27 cellular contexts compared by ENCODE assay signal in the genomic region with DNA sequence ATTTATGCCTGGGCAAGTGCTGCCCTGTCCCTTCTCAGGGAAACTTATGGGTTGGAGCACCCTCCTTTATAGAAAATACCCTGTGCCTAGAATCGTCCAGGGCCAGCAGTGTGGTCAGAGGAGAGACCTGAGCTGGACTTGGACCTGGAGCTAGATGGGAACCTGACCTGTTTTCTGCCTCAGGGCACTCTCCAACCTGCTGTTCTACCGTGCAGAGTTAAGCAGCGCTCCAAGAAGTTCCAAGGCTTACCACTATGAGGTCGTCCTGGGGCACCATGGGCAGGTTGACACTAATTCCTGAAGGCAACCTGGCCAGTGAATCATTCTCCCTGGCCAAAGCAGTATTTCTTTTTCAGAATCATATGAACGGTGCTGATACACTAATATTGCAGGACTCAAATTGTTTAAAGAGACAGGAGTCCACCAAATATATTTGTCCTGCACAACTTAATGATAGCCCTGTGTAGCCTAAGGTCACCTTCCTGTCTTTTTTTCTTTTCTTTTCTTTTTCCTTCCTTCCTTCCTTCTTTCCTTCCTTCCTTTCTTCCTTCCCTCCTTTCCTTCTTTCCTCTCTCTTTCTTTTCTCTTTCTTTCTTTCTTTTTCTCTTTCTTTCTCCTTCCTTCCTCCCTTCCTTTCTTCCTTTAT.
DNase-seq lines count a peak whose midpoint lies in the region; ATAC-seq and TF ChIP-seq lines count a peak whose summit lies in the region.
"Had no signal": no experiment of that assay in that cellular context is flagged by ENCODE, and none has a peak within 500 bp of the region (broad histone marks: within the 10 kb centered on the region; RNA-seq: fewer than 3 reads in every experiment).

No MANE protein-coding gene starts in this region.

- CTCF ChIA-PET in T-cell (lab: Charles Lee), result no interaction called here

- H3K27me3 ChIP-seq in endodermal cell (ENCODE audit: control insufficient read depth, insufficient read depth, low read length, poor library complexity, severe bottlenecking) (no peaks in the 10 kb centered on the region), lung (ENCODE audit: control insufficient read depth, insufficient read depth) (no peaks in the 10 kb centered on the region)
- H3K27me3 ChIP-seq: gastroesophageal sphincter had no signal

- H3K4me1 ChIP-seq in endodermal cell (ENCODE audit: control insufficient read depth, insufficient read depth, low read length), result peaks cover 8% of the 10 kb centered on the region
- no peaks in the 10 kb centered on the region for H3K4me1 ChIP-seq in lung (ENCODE audit: control insufficient read depth in 2 of 2, insufficient read depth in 2 of 2, low read length in 2 of 2)

- POLR2A ChIA-PET in T-cell (lab: Charles Lee), result no interaction called here

- WGBS in endodermal cell (ENCODE audit: insufficient coverage in 1 of 2, insufficient read length in 1 of 2), 2 experiments, result 87 to 95% methylated on average over 4 to 5 of the region's 5 CpGs
- WGBS in lung, 2 donors, result 38 to 52% methylated on average over 5 of the region's 5 CpGs

- ATAC-seq in lung (ENCODE audit: insufficient read depth, low FRiP score), result peak; percentile 73
- no peak for ATAC-seq in T-cell (replicated peaks in 1 of 4)
- ATAC-seq: activated CD8-positive, alpha-beta memory T cell treated with anti-CD3 and anti-CD28 coated beads, Interleukin-2, amount 10 ng/mL, durations not matched to agents 7 days and 5 days; activated T-cell treated with anti-CD3 and anti-CD28 coated beads, Interleukin-2, amount 50 U/mL, for 72 hours; effector memory CD8-positive, alpha-beta T cell; gastroesophageal sphincter; stimulated activated memory B cell treated with anti-CD40 and anti-IgM and Interleukin-4, amounts not matched to agents 10 μg/mL and 1 μg/mL and 100 μg/mL, for 72 hours; T-helper 17 cell had no signal

- H3K27ac ChIP-seq in endodermal cell (ENCODE audit: low read depth, low read length) (no peak overlapping the region), lung (ENCODE audit: low read depth in 1 of 2, low read length in 1 of 2) (no peak overlapping the region)
- H3K27ac ChIP-seq: 22Rv1, gastroesophageal sphincter had no signal

- H3K36me3 Mint-ChIP-seq in endodermal cell (ENCODE audit: low read depth) (no peaks in the 10 kb centered on the region), T-cell (no peaks in the 10 kb centered on the region)
- H3K36me3 Mint-ChIP-seq: activated CD8-positive, alpha-beta memory T cell treated with anti-CD3 and anti-CD28 coated beads, Interleukin-2, amount 10 ng/mL, durations not matched to agents 7 days and 5 days; naive B cell; stimulated activated memory B cell treated with anti-CD40 and anti-IgM and Interleukin-4, amounts not matched to agents 10 μg/mL and 1 μg/mL and 100 μg/mL, for 72 hours had no signal

- H3K9me3 ChIP-seq in endodermal cell (ENCODE audit: control insufficient read depth, low read length) (no peaks in the 10 kb centered on the region), lung (ENCODE audit: control insufficient read depth in 2 of 2, insufficient read depth in 1 of 2, low read length in 1 of 2) (no peaks in the 10 kb centered on the region)
- H3K9me3 ChIP-seq: gastroesophageal sphincter had no signal

- H3K9ac ChIP-seq in endodermal cell (ENCODE audit: extremely low read depth, low read length, poor library complexity, severe bottlenecking), result no peak overlapping the region

- no peaks in the 10 kb centered on the region for H3K9me3 Mint-ChIP-seq in endodermal cell
- peaks cover 0 to 5% (median 2%) of the 10 kb centered on the region in 3 donors for H3K9me3 Mint-ChIP-seq in T-cell
- H3K9me3 Mint-ChIP-seq: activated naive CD4-positive, alpha-beta T cell treated with anti-CD3 and anti-CD28 coated beads for 36 hours; effector memory CD8-positive, alpha-beta T cell; stimulated activated memory B cell treated with anti-CD40 and anti-IgM and Interleukin-4, amounts not matched to agents 10 μg/mL and 1 μg/mL and 100 μg/mL, for 72 hours had no signal

- no peak overlapping the region for H3K27ac Mint-ChIP-seq in endodermal cell
- no peak overlapping the region for H3K27ac Mint-ChIP-seq in T-cell
- H3K27ac Mint-ChIP-seq: activated CD4-positive, alpha-beta T cell treated with anti-CD3 and anti-CD28 coated beads, Interleukin-2, amount 10 ng/mL, durations not matched to agents 24 days and 14 days; activated CD8-positive, alpha-beta memory T cell treated with anti-CD3 and anti-CD28 coated beads, Interleukin-2, amount 10 ng/mL, durations not matched to agents 7 days and 5 days; activated naive CD4-positive, alpha-beta T cell treated with anti-CD3 and anti-CD28 coated beads for 36 hours; activated T-cell treated with anti-CD3 and anti-CD28 coated beads, Interleukin-2, amount 50 U/mL, for 72 hours; CD4-positive, alpha-beta T cell; effector memory CD8-positive, alpha-beta T cell; naive B cell; stimulated activated memory B cell treated with anti-CD40 and anti-IgM and Interleukin-4, amounts not matched to agents 10 μg/mL and 1 μg/mL and 100 μg/mL, for 72 hours; T-helper 17 cell had no signal

- TF ChIP-seq CTCF in endodermal cell (conservative IDR thresholded peaks at IDR 0.05), result peak; percentile 38
- no peak for TF ChIP-seq CTCF in lung (IDR thresholded peaks at IDR 0.05; ENCODE audit: control extremely low read depth, extremely low read depth)

- H3K36me3 ChIP-seq in endodermal cell (ENCODE audit: control insufficient read depth, insufficient read depth, low read length) (no peaks in the 10 kb centered on the region), lung (ENCODE audit: control insufficient read depth in 2 of 2, insufficient read depth in 2 of 2, low read length in 2 of 2) (no peaks in the 10 kb centered on the region)
- H3K36me3 ChIP-seq: gastroesophageal sphincter had no signal

- DNase-seq in DMS53 (lab: John Stamatoyannopoulos, UW) (peak; percentile 48), DMS53 treated with DMSO at 0.1 percent for 48 hours (lab: John Stamatoyannopoulos, UW; ENCODE audit: unreplicated experiment) (no peak), HT-29 (ENCODE audit: low spot score) (peak; percentile 16), endodermal cell (peak; percentile 56), lung (ENCODE audit: low spot score) (no peak), T-cell (no peak), cortex of kidney (lab: John Stamatoyannopoulos, UW) (no peak), DMS153 (lab: John Stamatoyannopoulos, UW) (no peak)
- DNase-seq: activated CD4-positive, alpha-beta T cell treated with anti-CD3 and anti-CD28 coated beads, Interleukin-2, amount 10 ng/mL, durations not matched to agents 24 days and 14 days; activated CD8-positive, alpha-beta memory T cell treated with anti-CD3 and anti-CD28 coated beads, Interleukin-2, amount 10 ng/mL, durations not matched to agents 7 days and 5 days; activated naive CD4-positive, alpha-beta T cell treated with anti-CD3 and anti-CD28 coated beads for 36 hours; activated T-cell treated with anti-CD3 and anti-CD28 coated beads, Interleukin-2, amount 50 U/mL, for 72 hours; amniotic stem cell; CD4-positive, alpha-beta T cell; DMS 273 treated with DMSO at 0.1 percent for 48 hours; effector memory CD8-positive, alpha-beta T cell; H7; kidney; mesenchymal stem cell; naive B cell; NCI-H2081; NCI-H446; stimulated activated CD4-positive, alpha-beta T cell treated with anti-CD3 and anti-CD28 coated beads, Interleukin-2, amount 100 ng/mL, for 48 hours; T-helper 17 cell had no signal

- H3K4me3 Mint-ChIP-seq in endodermal cell, result no peak overlapping the region
- H3K4me3 Mint-ChIP-seq in T-cell, result no peak overlapping the region
- H3K4me3 Mint-ChIP-seq: activated CD4-positive, alpha-beta T cell treated with anti-CD3 and anti-CD28 coated beads, Interleukin-2, amount 10 ng/mL, durations not matched to agents 24 days and 14 days; activated CD8-positive, alpha-beta memory T cell treated with anti-CD3 and anti-CD28 coated beads, Interleukin-2, amount 10 ng/mL, durations not matched to agents 7 days and 5 days; activated naive CD4-positive, alpha-beta T cell treated with anti-CD3 and anti-CD28 coated beads for 36 hours; activated T-cell treated with anti-CD3 and anti-CD28 coated beads, Interleukin-2, amount 50 U/mL, for 72 hours; CD4-positive, alpha-beta T cell; effector memory CD8-positive, alpha-beta T cell; naive B cell; stimulated activated memory B cell treated with anti-CD40 and anti-IgM and Interleukin-4, amounts not matched to agents 10 μg/mL and 1 μg/mL and 100 μg/mL, for 72 hours; T-helper 17 cell had no signal

- H3K4me3 ChIP-seq in endodermal cell (ENCODE audit: low read length) (no peak overlapping the region), lung (no peak overlapping the region)
- H3K4me3 ChIP-seq: gastroesophageal sphincter had no signal

- H3K27me3 Mint-ChIP-seq in endodermal cell (ENCODE audit: insufficient read depth) (no peaks in the 10 kb centered on the region), T-cell (no peaks in the 10 kb centered on the region)
- H3K27me3 Mint-ChIP-seq: activated CD4-positive, alpha-beta T cell treated with anti-CD3 and anti-CD28 coated beads, Interleukin-2, amount 10 ng/mL, durations not matched to agents 24 days and 14 days; activated CD8-positive, alpha-beta memory T cell treated with anti-CD3 and anti-CD28 coated beads, Interleukin-2, amount 10 ng/mL, durations not matched to agents 7 days and 5 days; CD4-positive, alpha-beta T cell; effector memory CD8-positive, alpha-beta T cell; naive B cell; stimulated activated memory B cell treated with anti-CD40 and anti-IgM and Interleukin-4, amounts not matched to agents 10 μg/mL and 1 μg/mL and 100 μg/mL, for 72 hours; T-helper 17 cell had no signal

- H3K4me1 Mint-ChIP-seq in endodermal cell, result peaks cover 27% of the 10 kb centered on the region
- H3K4me1 Mint-ChIP-seq in T-cell, result no peaks in the 10 kb centered on the region
- H3K4me1 Mint-ChIP-seq: activated CD4-positive, alpha-beta T cell treated with anti-CD3 and anti-CD28 coated beads, Interleukin-2, amount 10 ng/mL, durations not matched to agents 24 days and 14 days; activated CD8-positive, alpha-beta memory T cell treated with anti-CD3 and anti-CD28 coated beads, Interleukin-2, amount 10 ng/mL, durations not matched to agents 7 days and 5 days; naive B cell; stimulated activated memory B cell treated with anti-CD40 and anti-IgM and Interleukin-4, amounts not matched to agents 10 μg/mL and 1 μg/mL and 100 μg/mL, for 72 hours; T-helper 17 cell had no signal

Comparison
In these comparisons a context has a peak if more than half of its experiments do, and no peak if none do; other contexts are left out.
1. DNase-seq: peak in DMS53 (single experiment), HT-29 (single experiment) and endodermal cell (single experiment); none in DMS53 treated with DMSO at 0.1 percent for 48 hours (single experiment), lung (single experiment), T-cell (0 of 34), cortex of kidney (single experiment) and DMS153 (single experiment).